ENCODE assay signal across 21 cellular contexts in the genomic region with DNA sequence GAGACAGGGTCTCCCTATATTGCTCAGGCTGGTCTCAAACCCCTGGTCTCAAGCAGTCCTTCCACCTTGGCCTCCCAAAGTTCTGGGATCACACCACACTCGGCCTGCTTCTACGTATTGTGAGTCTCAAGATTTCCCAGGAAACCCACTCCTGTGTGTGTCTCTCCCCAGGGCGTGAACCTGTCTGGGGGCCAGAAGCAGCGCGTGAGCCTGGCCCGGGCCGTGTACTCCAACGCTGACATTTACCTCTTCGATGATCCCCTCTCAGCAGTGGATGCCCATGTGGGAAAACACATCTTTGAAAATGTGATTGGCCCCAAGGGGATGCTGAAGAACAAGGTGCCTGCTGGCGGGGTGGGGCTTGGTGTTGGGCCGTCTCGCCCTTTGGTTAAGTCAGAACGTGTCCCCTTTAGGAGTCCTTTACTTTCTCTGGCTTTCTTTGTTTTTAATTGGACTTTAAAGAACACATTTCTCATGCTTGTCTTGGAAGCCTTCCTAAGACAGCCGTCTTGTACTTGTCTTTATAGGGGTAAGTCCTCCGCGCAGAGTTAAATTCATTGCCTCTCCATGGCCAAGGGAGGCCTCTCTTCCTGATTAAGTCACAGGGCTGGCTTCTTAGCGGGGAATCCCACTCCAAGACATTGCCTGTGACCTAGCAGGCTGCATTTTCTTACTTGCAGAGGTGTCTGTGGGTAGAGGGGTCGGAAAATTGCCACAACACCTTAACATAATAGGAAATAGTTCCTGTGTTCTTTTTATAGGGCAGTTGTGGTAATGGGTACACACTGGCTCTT.
DNase-seq lines count a peak whose midpoint lies in the region; FAIRE-seq and TF ChIP-seq lines count a peak whose summit lies in the region.
"Had no signal": no experiment of that assay in that cellular context is flagged by ENCODE, and none has a peak within 500 bp of the region (broad histone marks: within the 10 kb centered on the region; RNA-seq: fewer than 3 reads in every experiment).

No MANE protein-coding gene starts in this region.

- peak overlapping the region; percentile 12 to 80 (median 72) for H3K27ac ChIP-seq in transverse colon
- H3K27ac ChIP-seq: epithelial cell of prostate, HL-60 had no signal

- DNase-seq in NCI-H2171 (lab: John Stamatoyannopoulos, UW), result peak; percentile 21
- no peak for DNase-seq in chondrocyte (ENCODE audit: low spot score)
- no peak for DNase-seq in neural crest cell (ENCODE audit: low read depth, low spot score)
- no peak for DNase-seq in transverse colon
- DNase-seq in GM19239 (ENCODE audit: insufficient read length, low spot score), result no peak
- DNase-seq in stimulated activated CD4-positive, alpha-beta T cell treated with anti-CD3 and anti-CD28 coated beads, Interleukin-12 subunit alpha, Interleukin-12 subunit beta, amount 100 ng/mL, for 4 hours, result no peak
- DNase-seq in activated CD4-positive, alpha-beta T cell treated with anti-CD3 and anti-CD28 coated beads, Interleukin-2, amount 50 U/mL, for 4 hours, result no peak
- DNase-seq: activated CD4-positive, alpha-beta T cell treated with anti-CD3 and anti-CD28 coated beads for 4 hours; CD4-positive, alpha-beta T cell; foreskin fibroblast; naive B cell; NCI-H1092 treated with DMSO at 0.1 percent for 48 hours; NCI-H2029; NCI-H226; NCI-H748 treated with DMSO at 0.1 percent for 48 hours; SK-N-SH; T-helper 2 cell had no signal

- H3K27me3 Mint-ChIP-seq in chondrocyte (ENCODE audit: low read depth) (no peaks in the 10 kb centered on the region), neural crest cell (ENCODE audit: low read depth) (no peaks in the 10 kb centered on the region)
- H3K27me3 Mint-ChIP-seq: activated naive CD4-positive, alpha-beta T cell treated with anti-CD3 and anti-CD28 coated beads, Interleukin-2, amount 50 U/mL, for 24 hours; CD4-positive, alpha-beta T cell; naive B cell had no signal

- intact Hi-C loops in transverse colon (cut with DNase I; ENCODE audit: low total_unique reads), result no loop called here

- TF ChIP-seq POLR2A in transverse colon (IDR thresholded peaks at IDR 0.05), result no peak

- peaks cover 16% of the 10 kb centered on the region for H3K4me1 Mint-ChIP-seq in chondrocyte (ENCODE audit: low read depth)
- no peaks in the 10 kb centered on the region for H3K4me1 Mint-ChIP-seq in neural crest cell
- H3K4me1 Mint-ChIP-seq: activated naive CD4-positive, alpha-beta T cell treated with anti-CD3 and anti-CD28 coated beads, Interleukin-2, amount 50 U/mL, for 24 hours had no signal

- peak overlapping the region; percentile 49 for H3K27ac Mint-ChIP-seq in chondrocyte (ENCODE audit: unreplicated experiment)
- peak overlapping the region; percentile 43 for H3K27ac Mint-ChIP-seq in neural crest cell (ENCODE audit: unreplicated experiment)
- H3K27ac Mint-ChIP-seq: activated naive CD4-positive, alpha-beta T cell treated with anti-CD3 and anti-CD28 coated beads, Interleukin-2, amount 50 U/mL, for 24 hours; CD4-positive, alpha-beta T cell; naive B cell had no signal

- H3K9me3 ChIP-seq in transverse colon, result peaks cover 0 to 4% of the 10 kb centered on the region in 2 donors
- H3K9me3 ChIP-seq: SK-N-SH had no signal

- WGBS in transverse colon (ENCODE audit: low coverage in 1 of 2), 2 donors, result 86 to 88% methylated on average over 4 to 18 of the region's 18 CpGs

- H3K9me3 Mint-ChIP-seq in chondrocyte (ENCODE audit: low read depth), result no peaks in the 10 kb centered on the region
- no peaks in the 10 kb centered on the region for H3K9me3 Mint-ChIP-seq in neural crest cell
- H3K9me3 Mint-ChIP-seq: activated naive CD4-positive, alpha-beta T cell treated with anti-CD3 and anti-CD28 coated beads, Interleukin-2, amount 50 U/mL, for 24 hours; CD4-positive, alpha-beta T cell had no signal

- H3K36me3 Mint-ChIP-seq in chondrocyte (ENCODE audit: low read depth) (peaks cover 48% of the 10 kb centered on the region), neural crest cell (ENCODE audit: low read depth) (peaks cover 20% of the 10 kb centered on the region)

- no peak overlapping the region for H3K4me3 ChIP-seq in transverse colon

- in situ Hi-C loops in transverse colon (cut with MboI; ENCODE audit: low pct_ligation_motif_present in 1 of 4, low pct_unique_long_range_greater_than_20kb in 1 of 4, low sequenced_read_pairs in 3 of 4), result no loop called here

- H3K36me3 ChIP-seq in transverse colon, result peaks cover 0 to 32% (median 4%) of the 10 kb centered on the region in 4 donors

- no peak for TF ChIP-seq EP300 in transverse colon (IDR thresholded peaks at IDR 0.05; ENCODE audit: low read depth)

- no peaks in the 10 kb centered on the region for H3K27me3 ChIP-seq in transverse colon

- H3K4me3 Mint-ChIP-seq in chondrocyte (ENCODE audit: unreplicated experiment), result no peak overlapping the region
- H3K4me3 Mint-ChIP-seq in neural crest cell, result no peak overlapping the region
- H3K4me3 Mint-ChIP-seq: activated naive CD4-positive, alpha-beta T cell treated with anti-CD3 and anti-CD28 coated beads, Interleukin-2, amount 50 U/mL, for 24 hours; CD4-positive, alpha-beta T cell; naive B cell had no signal

- peaks cover 0 to 14% (median 8%) of the 10 kb centered on the region in 4 donors for H3K4me1 ChIP-seq in transverse colon

- TF ChIP-seq CTCF in chondrocyte (IDR thresholded peaks at IDR 0.05), result no peak
- TF ChIP-seq CTCF in neural crest cell (conservative IDR thresholded peaks at IDR 0.05), result no peak
- no peak for TF ChIP-seq CTCF in transverse colon (IDR thresholded peaks at IDR 0.05)

- FAIRE-seq in GM19239 (lab: Jason Lieb, UNC), result no peak
- FAIRE-seq: H54 had no signal
